11 cellular contexts compared by ENCODE assay signal in genomic region chrX:136214551-136214950, GRCh38. TPM values are rescaled to one million over a fixed set of nuclear protein-coding genes. Genes with fewer than 3 reads are reported as not detected.
DNase-seq lines count a peak whose midpoint lies in the region; ATAC-seq and TF ChIP-seq lines count a peak whose summit lies in the region.
"Had no signal": no experiment of that assay in that cellular context is flagged by ENCODE, and none has a peak within 500 bp of the region (broad histone marks: within the 10 kb centered on the region; RNA-seq: fewer than 3 reads in every experiment).

No MANE protein-coding gene starts in this region.

- no peaks in the 10 kb centered on the region for H3K27me3 ChIP-seq in RWPE2 (ENCODE audit: insufficient read depth, poor library complexity, severe bottlenecking)

- peaks cover 12% of the 10 kb centered on the region for H3K4me1 ChIP-seq in RWPE2 (ENCODE audit: insufficient read depth, poor library complexity, severe bottlenecking)

- peak overlapping the region; percentile 69 for H3K27ac ChIP-seq in RWPE2 (ENCODE audit: poor library complexity, severe bottlenecking)

- H3K4me3 ChIP-seq in RWPE2 (ENCODE audit: severe bottlenecking) (no peak overlapping the region), fibroblast of the aortic adventitia (ENCODE audit: low read depth, low read length) (no peak overlapping the region)

- ATAC-seq in RWPE2 (ENCODE audit: low read depth) (peak; percentile 89), sciatic nerve (peak; percentile 74), HG03565 (IDR thresholded peaks at IDR 0.05; ENCODE audit: unreplicated experiment) (no peak)

- peaks cover 11% of the 10 kb centered on the region for H3K36me3 ChIP-seq in RWPE2 (ENCODE audit: low read depth)

- peak; percentile 94 for DNase-seq in EH (ENCODE audit: low read depth)
- DNase-seq in RWPE2 (ENCODE audit: low spot score), result no peak
- DNase-seq in fibroblast of the aortic adventitia (ENCODE audit: low read depth), result peak; percentile 71
- DNase-seq in sciatic nerve (ENCODE audit: low spot score), result no peak
- no peak for DNase-seq in mucosa of gallbladder (ENCODE audit: low spot score)
- DNase-seq in NCI-H2081 (lab: John Stamatoyannopoulos, UW), result no peak
- DNase-seq in NCI-H2029 (lab: John Stamatoyannopoulos, UW), result no peak
- DNase-seq: activated T-cell treated with anti-CD3 and anti-CD28 coated beads, Interleukin-2, amount 50 U/mL, for 1 hour; naive B cell; NCI-H187 treated with DMSO at 0.1 percent for 48 hours had no signal

- TF ChIP-seq CTCF in RWPE2 (IDR thresholded peaks at IDR 0.05; ENCODE audit: poor library complexity, severe bottlenecking), result no peak
- no peak for TF ChIP-seq CTCF in fibroblast of the aortic adventitia (IDR thresholded peaks at IDR 0.05; ENCODE audit: insufficient read depth, low read length)

- no peaks in the 10 kb centered on the region for H3K9me3 ChIP-seq in RWPE2 (ENCODE audit: severe bottlenecking)

- intact Hi-C loops in sciatic nerve (cut with DNase I), result no loop called here

RNA-seq across cellular contexts. Expression of gene MAP7D3, which starts 36.6 kb away (rescaled TPM):
- total RNA-seq in fibroblast of the aortic adventitia (ENCODE audit: low replicate concordance), result 18.6 and 23.1 TPM in 2 replicates
- total RNA-seq in sciatic nerve, result 17.2 TPM
- total RNA-seq in mucosa of gallbladder, result 6.3 TPM

Comparison
In these comparisons a context has a peak if more than half of its experiments do, and no peak if none do; other contexts are left out.
1. DNase-seq: peak in EH (single experiment) and fibroblast of the aortic adventitia (single experiment); none in RWPE2 (single experiment), sciatic nerve (single experiment), mucosa of gallbladder (single experiment), NCI-H2081 (0 of 2) and NCI-H2029 (single experiment).